In the genomic region with DNA sequence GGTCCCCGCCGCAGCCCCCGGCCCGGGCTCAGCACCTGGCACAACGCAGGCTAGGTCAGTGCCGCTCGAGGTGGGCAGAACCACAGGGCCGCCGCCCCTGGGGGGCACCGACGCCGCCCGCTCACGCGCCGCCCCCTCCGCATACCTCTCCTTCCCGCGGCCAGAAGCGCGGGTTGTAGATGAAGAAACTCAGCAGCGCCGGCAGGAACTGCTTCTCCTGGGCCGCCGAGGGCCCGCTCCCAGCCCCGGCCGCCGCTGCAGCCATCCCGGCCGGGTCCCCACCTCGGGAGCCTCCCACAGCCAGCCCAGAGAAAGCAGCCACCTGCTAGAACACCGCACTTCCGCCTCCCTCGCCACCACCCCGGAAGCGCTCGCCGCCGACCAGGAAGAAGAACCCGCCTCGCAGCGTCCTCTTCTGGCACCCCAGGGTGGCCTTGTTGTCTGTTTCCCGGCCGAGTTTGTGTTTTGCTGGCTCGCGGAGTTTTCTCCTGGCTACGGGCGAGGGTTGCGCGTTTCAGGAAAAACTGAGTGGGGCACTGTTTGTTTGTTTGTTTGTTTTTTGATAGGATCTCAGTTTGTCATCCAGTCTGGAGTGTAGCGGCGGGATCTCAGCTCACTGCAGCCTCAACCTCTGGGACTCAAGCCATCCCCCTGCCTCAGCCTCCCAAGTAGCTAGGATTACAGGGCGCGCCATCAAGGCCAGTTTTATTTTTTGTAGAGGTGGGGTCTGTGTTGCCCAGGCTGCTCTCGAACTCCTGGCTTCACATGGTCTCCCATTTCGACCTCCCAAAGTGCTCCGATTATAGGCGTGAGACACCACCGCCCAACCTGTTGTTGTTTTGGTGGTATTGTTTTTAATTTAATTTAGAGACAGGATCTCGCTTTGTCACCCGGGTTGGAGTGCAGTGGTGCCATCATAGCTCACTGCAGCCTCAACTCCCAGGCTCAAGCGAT, we compare ENCODE assay signal across 1 cellular context.
TF ChIP-seq lines count a peak whose summit lies in the region.

No MANE protein-coding gene starts in this region.

TF ChIP-seq in HepG2, 621 proteins besides CTCF, POLR2A, EP300 and RAD21 (continued from another document and continues in another):
- TF ChIP-seq RBAK (CRISPR knock-in tag; IDR thresholded peaks at IDR 0.05) (no peak), ZFY (CRISPR knock-in tag; IDR thresholded peaks at IDR 0.05) (peak; percentile 82), PCBP1 (IDR thresholded peaks at IDR 0.05; ENCODE audit: borderline replicate concordance, low read depth, low read length) (peak; percentile 81; the same call in 1 of the 2 replicates), ZNF615 (CRISPR knock-in tag; IDR thresholded peaks at IDR 0.05; ENCODE audit: borderline replicate concordance) (no peak), KDM5B (CRISPR knock-in tag; IDR thresholded peaks at IDR 0.05; ENCODE audit: borderline replicate concordance) (peak; percentile 72; the same call in 1 of the 2 replicates), PHF8 (CRISPR knock-in tag; IDR thresholded peaks at IDR 0.05) (peak; percentile 90), ZNF850 (CRISPR knock-in tag; conservative IDR thresholded peaks at IDR 0.05) (0 out of 2 replicates have a peak, but pooled peaks have one; percentile 30), REPIN1 (CRISPR knock-in tag; IDR thresholded peaks at IDR 0.05; ENCODE audit: borderline replicate concordance, low read depth) (peak; percentile 51; the same call in 1 of the 2 replicates), ZNF598 (CRISPR knock-in tag; IDR thresholded peaks at IDR 0.05; ENCODE audit: borderline replicate concordance) (peak; percentile 62; the same call in 1 of the 2 replicates), ZNF879 (CRISPR knock-in tag; IDR thresholded peaks at IDR 0.05) (no peak), SSRP1 (CRISPR knock-in tag; IDR thresholded peaks at IDR 0.05) (no peak), MEIS1 (CRISPR knock-in tag; IDR thresholded peaks at IDR 0.05; ENCODE audit: borderline replicate concordance) (peak; percentile 54; the same call in 1 of the 2 replicates), IRF2 (CRISPR knock-in tag; IDR thresholded peaks at IDR 0.05) (peak; percentile 77), ZNF564 (CRISPR knock-in tag; IDR thresholded peaks at IDR 0.05) (no peak), THYN1 (CRISPR knock-in tag; IDR thresholded peaks at IDR 0.05; ENCODE audit: borderline replicate concordance, low read depth) (no peak)
- TF ChIP-seq, protein P1, sequence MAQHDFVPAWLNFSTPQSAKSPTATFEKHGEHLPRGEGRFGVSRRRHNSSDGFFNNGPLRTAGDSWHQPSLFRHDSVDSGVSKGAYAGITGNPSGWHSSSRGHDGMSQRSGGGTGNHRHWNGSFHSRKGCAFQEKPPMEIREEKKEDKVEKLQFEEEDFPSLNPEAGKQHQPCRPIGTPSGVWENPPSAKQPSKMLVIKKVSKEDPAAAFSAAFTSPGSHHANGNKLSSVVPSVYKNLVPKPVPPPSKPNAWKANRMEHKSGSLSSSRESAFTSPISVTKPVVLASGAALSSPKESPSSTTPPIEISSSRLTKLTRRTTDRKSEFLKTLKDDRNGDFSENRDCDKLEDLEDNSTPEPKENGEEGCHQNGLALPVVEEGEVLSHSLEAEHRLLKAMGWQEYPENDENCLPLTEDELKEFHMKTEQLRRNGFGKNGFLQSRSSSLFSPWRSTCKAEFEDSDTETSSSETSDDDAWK (CRISPR knock-in tag; IDR thresholded peaks at IDR 0.05): no peak
- TF ChIP-seq, protein P2, sequence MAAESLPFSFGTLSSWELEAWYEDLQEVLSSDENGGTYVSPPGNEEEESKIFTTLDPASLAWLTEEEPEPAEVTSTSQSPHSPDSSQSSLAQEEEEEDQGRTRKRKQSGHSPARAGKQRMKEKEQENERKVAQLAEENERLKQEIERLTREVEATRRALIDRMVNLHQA (CRISPR knock-in tag; IDR thresholded peaks at IDR 0.05): no peak
- TF ChIP-seq, protein P3, sequence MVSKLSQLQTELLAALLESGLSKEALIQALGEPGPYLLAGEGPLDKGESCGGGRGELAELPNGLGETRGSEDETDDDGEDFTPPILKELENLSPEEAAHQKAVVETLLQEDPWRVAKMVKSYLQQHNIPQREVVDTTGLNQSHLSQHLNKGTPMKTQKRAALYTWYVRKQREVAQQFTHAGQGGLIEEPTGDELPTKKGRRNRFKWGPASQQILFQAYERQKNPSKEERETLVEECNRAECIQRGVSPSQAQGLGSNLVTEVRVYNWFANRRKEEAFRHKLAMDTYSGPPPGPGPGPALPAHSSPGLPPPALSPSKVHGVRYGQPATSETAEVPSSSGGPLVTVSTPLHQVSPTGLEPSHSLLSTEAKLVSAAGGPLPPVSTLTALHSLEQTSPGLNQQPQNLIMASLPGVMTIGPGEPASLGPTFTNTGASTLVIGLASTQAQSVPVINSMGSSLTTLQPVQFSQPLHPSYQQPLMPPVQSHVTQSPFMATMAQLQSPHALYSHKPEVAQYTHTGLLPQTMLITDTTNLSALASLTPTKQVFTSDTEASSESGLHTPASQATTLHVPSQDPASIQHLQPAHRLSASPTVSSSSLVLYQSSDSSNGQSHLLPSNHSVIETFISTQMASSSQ (IDR thresholded peaks at IDR 0.05; ENCODE audit: low read depth): no peak
- TF ChIP-seq, protein P3 (CRISPR knock-in tag; IDR thresholded peaks at IDR 0.05; ENCODE audit: borderline replicate concordance): peak; percentile 52; the same call in 1 of the 2 replicates
- TF ChIP-seq, protein P4, sequence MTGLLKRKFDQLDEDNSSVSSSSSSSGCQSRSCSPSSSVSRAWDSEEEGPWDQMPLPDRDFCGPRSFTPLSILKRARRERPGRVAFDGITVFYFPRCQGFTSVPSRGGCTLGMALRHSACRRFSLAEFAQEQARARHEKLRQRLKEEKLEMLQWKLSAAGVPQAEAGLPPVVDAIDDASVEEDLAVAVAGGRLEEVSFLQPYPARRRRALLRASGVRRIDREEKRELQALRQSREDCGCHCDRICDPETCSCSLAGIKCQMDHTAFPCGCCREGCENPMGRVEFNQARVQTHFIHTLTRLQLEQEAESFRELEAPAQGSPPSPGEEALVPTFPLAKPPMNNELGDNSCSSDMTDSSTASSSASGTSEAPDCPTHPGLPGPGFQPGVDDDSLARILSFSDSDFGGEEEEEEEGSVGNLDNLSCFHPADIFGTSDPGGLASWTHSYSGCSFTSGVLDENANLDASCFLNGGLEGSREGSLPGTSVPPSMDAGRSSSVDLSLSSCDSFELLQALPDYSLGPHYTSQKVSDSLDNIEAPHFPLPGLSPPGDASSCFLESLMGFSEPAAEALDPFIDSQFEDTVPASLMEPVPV (CRISPR knock-in tag; IDR thresholded peaks at IDR 0.05): no peak; the same call in 1 of the 2 replicates
- TF ChIP-seq, protein P5, sequence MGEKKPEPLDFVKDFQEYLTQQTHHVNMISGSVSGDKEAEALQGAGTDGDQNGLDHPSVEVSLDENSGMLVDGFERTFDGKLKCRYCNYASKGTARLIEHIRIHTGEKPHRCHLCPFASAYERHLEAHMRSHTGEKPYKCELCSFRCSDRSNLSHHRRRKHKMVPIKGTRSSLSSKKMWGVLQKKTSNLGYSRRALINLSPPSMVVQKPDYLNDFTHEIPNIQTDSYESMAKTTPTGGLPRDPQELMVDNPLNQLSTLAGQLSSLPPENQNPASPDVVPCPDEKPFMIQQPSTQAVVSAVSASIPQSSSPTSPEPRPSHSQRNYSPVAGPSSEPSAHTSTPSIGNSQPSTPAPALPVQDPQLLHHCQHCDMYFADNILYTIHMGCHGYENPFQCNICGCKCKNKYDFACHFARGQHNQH (CRISPR knock-in tag; IDR thresholded peaks at IDR 0.05): peak; percentile 82
- TF ChIP-seq, protein P6, sequence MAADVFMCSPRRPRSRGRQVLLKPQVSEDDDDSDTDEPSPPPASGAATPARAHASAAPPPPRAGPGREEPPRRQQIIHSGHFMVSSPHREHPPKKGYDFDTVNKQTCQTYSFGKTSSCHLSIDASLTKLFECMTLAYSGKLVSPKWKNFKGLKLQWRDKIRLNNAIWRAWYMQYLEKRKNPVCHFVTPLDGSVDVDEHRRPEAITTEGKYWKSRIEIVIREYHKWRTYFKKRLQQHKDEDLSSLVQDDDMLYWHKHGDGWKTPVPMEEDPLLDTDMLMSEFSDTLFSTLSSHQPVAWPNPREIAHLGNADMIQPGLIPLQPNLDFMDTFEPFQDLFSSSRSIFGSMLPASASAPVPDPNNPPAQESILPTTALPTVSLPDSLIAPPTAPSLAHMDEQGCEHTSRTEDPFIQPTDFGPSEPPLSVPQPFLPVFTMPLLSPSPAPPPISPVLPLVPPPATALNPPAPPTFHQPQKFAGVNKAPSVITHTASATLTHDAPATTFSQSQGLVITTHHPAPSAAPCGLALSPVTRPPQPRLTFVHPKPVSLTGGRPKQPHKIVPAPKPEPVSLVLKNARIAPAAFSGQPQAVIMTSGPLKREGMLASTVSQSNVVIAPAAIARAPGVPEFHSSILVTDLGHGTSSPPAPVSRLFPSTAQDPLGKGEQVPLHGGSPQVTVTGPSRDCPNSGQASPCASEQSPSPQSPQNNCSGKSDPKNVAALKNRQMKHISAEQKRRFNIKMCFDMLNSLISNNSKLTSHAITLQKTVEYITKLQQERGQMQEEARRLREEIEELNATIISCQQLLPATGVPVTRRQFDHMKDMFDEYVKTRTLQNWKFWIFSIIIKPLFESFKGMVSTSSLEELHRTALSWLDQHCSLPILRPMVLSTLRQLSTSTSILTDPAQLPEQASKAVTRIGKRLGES (CRISPR knock-in tag; IDR thresholded peaks at IDR 0.05; ENCODE audit: borderline replicate concordance): no peak
- TF ChIP-seq, protein P7, sequence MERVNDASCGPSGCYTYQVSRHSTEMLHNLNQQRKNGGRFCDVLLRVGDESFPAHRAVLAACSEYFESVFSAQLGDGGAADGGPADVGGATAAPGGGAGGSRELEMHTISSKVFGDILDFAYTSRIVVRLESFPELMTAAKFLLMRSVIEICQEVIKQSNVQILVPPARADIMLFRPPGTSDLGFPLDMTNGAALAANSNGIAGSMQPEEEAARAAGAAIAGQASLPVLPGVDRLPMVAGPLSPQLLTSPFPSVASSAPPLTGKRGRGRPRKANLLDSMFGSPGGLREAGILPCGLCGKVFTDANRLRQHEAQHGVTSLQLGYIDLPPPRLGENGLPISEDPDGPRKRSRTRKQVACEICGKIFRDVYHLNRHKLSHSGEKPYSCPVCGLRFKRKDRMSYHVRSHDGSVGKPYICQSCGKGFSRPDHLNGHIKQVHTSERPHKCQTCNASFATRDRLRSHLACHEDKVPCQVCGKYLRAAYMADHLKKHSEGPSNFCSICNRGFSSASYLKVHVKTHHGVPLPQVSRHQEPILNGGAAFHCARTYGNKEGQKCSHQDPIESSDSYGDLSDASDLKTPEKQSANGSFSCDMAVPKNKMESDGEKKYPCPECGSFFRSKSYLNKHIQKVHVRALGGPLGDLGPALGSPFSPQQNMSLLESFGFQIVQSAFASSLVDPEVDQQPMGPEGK (CRISPR knock-in tag; IDR thresholded peaks at IDR 0.05): peak; percentile 92
- TF ChIP-seq, protein P8, sequence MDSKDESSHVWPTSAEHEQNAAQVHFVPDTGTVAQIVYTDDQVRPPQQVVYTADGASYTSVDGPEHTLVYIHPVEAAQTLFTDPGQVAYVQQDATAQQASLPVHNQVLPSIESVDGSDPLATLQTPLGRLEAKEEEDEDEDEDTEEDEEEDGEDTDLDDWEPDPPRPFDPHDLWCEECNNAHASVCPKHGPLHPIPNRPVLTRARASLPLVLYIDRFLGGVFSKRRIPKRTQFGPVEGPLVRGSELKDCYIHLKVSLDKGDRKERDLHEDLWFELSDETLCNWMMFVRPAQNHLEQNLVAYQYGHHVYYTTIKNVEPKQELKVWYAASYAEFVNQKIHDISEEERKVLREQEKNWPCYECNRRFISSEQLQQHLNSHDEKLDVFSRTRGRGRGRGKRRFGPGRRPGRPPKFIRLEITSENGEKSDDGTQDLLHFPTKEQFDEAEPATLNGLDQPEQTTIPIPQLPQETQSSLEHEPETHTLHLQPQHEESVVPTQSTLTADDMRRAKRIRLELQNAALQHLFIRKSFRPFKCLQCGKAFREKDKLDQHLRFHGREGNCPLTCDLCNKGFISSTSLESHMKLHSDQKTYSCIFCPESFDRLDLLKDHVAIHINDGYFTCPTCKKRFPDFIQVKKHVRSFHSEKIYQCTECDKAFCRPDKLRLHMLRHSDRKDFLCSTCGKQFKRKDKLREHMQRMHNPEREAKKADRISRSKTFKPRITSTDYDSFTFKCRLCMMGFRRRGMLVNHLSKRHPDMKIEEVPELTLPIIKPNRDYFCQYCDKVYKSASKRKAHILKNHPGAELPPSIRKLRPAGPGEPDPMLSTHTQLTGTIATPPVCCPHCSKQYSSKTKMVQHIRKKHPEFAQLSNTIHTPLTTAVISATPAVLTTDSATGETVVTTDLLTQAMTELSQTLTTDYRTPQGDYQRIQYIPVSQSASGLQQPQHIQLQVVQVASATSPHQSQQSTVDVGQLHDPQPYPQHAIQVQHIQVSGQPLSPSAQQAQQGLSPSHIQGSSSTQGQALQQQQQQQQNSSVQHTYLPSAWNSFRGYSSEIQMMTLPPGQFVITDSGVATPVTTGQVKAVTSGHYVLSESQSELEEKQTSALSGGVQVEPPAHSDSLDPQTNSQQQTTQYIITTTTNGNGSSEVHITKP (CRISPR knock-in tag; IDR thresholded peaks at IDR 0.05; ENCODE audit: low read depth): peak; percentile 88
- TF ChIP-seq, protein P9, sequence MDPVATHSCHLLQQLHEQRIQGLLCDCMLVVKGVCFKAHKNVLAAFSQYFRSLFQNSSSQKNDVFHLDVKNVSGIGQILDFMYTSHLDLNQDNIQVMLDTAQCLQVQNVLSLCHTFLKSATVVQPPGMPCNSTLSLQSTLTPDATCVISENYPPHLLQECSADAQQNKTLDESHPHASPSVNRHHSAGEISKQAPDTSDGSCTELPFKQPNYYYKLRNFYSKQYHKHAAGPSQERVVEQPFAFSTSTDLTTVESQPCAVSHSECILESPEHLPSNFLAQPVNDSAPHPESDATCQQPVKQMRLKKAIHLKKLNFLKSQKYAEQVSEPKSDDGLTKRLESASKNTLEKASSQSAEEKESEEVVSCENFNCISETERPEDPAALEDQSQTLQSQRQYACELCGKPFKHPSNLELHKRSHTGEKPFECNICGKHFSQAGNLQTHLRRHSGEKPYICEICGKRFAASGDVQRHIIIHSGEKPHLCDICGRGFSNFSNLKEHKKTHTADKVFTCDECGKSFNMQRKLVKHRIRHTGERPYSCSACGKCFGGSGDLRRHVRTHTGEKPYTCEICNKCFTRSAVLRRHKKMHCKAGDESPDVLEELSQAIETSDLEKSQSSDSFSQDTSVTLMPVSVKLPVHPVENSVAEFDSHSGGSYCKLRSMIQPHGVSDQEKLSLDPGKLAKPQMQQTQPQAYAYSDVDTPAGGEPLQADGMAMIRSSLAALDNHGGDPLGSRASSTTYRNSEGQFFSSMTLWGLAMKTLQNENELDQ (CRISPR knock-in tag; IDR thresholded peaks at IDR 0.05; ENCODE audit: borderline replicate concordance): no peak
- TF ChIP-seq, protein P10, sequence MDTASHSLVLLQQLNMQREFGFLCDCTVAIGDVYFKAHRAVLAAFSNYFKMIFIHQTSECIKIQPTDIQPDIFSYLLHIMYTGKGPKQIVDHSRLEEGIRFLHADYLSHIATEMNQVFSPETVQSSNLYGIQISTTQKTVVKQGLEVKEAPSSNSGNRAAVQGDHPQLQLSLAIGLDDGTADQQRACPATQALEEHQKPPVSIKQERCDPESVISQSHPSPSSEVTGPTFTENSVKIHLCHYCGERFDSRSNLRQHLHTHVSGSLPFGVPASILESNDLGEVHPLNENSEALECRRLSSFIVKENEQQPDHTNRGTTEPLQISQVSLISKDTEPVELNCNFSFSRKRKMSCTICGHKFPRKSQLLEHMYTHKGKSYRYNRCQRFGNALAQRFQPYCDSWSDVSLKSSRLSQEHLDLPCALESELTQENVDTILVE (CRISPR knock-in tag; IDR thresholded peaks at IDR 0.05): no peak; the same call in 1 of the 2 replicates
